32 cellular contexts compared by ENCODE assay signal in the genomic region with DNA sequence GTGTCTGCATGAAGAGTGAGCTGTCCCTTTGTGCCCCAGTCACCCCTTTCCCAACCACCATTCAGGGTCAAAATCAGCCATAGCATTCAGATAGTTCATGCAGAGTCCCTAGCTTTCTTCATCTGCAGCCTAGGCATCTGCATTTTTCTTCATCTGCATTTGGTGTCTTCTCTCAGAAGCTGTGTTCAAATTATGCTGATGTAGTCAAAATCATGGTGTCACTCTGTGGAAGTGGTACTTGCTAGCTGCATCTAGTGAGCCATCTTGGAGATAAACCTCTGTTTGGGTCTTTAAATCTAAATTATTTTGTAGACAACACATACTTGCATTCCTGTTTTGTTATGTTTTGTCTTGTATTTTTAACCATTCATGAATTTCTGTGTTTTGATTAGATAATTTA.
DNase-seq lines count a peak whose midpoint lies in the region; ATAC-seq, FAIRE-seq and TF ChIP-seq lines count a peak whose summit lies in the region.
"Had no signal": no experiment of that assay in that cellular context is flagged by ENCODE, and none has a peak within 500 bp of the region (broad histone marks: within the 10 kb centered on the region; RNA-seq: fewer than 3 reads in every experiment).

No MANE protein-coding gene starts in this region.

- H3K9ac ChIP-seq in HepG2 (ENCODE audit: insufficient read depth, low read depth, low read length), result no peak overlapping the region
- H3K9ac ChIP-seq: BLaER1; BLaER1 treated with 17β-estradiol and CSF1 and Interleukin-3, amounts not matched to agents 10 nM and 100 nM had no signal

- H3K4me1 ChIP-seq in HepG2 (ENCODE audit: insufficient read depth, low read length) (no peaks in the 10 kb centered on the region), right lobe of liver (no peaks in the 10 kb centered on the region), A549 (no peaks in the 10 kb centered on the region)
- H3K4me1 ChIP-seq: BE2C; BLaER1; BLaER1 treated with 17β-estradiol and CSF1 and Interleukin-3, amounts not matched to agents 10 nM and 100 nM; Caco-2 had no signal

- TF ChIP-seq EP300 in HepG2 (IDR thresholded peaks at IDR 0.05; ENCODE audit: low read depth in 2 of 2, low read length in 2 of 2) (no peak), HepG2 (CRISPR knock-in tag; IDR thresholded peaks at IDR 0.05; ENCODE audit: borderline replicate concordance) (no peak), A549 (IDR thresholded peaks at IDR 0.05) (no peak)

- no peak overlapping the region for H3K4me2 ChIP-seq in HepG2 (ENCODE audit: low read depth, low read length)
- no peak overlapping the region for H3K4me2 ChIP-seq in A549
- H3K4me2 ChIP-seq: BLaER1; BLaER1 treated with 17β-estradiol and CSF1 and Interleukin-3, amounts not matched to agents 10 nM and 100 nM had no signal

- in situ Hi-C loops in HepG2 (cut with HindIII; ENCODE audit: extremely low pct_ligation_motif_present, low pct_unique_long_range_greater_than_20kb), result no loop called here

- no peak overlapping the region for H3K4me3 ChIP-seq in HepG2 (replicated peaks in 1 of 3; ENCODE audit: insufficient read depth in 1 of 3, low read depth in 2 of 3, low read length in 3 of 3)
- H3K4me3 ChIP-seq in right lobe of liver, result no peak overlapping the region
- H3K4me3 ChIP-seq in A549, result no peak overlapping the region
- H3K4me3 ChIP-seq: BLaER1; BLaER1 treated with 17β-estradiol and CSF1 and Interleukin-3, amounts not matched to agents 10 nM and 100 nM had no signal

- TF ChIP-seq CTCF in HepG2 (CRISPR knock-in tag; IDR thresholded peaks at IDR 0.05) (no peak), right lobe of liver (IDR thresholded peaks at IDR 0.05) (no peak), A549 (IDR thresholded peaks at IDR 0.05) (no peak)

- no TSS peak for BruUV-seq in HepG2 (replicated peaks; lab: Mats Ljungman, UMichigan)

- TF ChIP-seq RAD21 in HepG2 (CRISPR knock-in tag; IDR thresholded peaks at IDR 0.05) (no peak), A549 (conservative IDR thresholded peaks at IDR 0.05 in 1 of 2, IDR thresholded peaks at IDR 0.05 in 1 of 2) (no peak)

- no peak overlapping the region for H3K27ac ChIP-seq in HepG2 (ENCODE audit: extremely low read length, insufficient read depth, low read length)
- no peak overlapping the region for H3K27ac ChIP-seq in right lobe of liver
- H3K27ac ChIP-seq in A549, result no peak overlapping the region
- H3K27ac ChIP-seq: 22Rv1; BLaER1; BLaER1 treated with 17β-estradiol and CSF1 and Interleukin-3, amounts not matched to agents 10 nM and 100 nM; C4-2B had no signal

- H3K36me3 ChIP-seq in HepG2 (replicated peaks in 1 of 2; ENCODE audit: control insufficient read depth in 1 of 2, insufficient read depth in 2 of 2, low read length in 2 of 2) (no peaks in the 10 kb centered on the region), right lobe of liver (no peaks in the 10 kb centered on the region)
- H3K36me3 ChIP-seq: BE2C; BLaER1; BLaER1 treated with 17β-estradiol and CSF1 and Interleukin-3, amounts not matched to agents 10 nM and 100 nM had no signal

- intact Hi-C loops in HepG2 (cut with micrococcal nuclease; ENCODE audit: unreplicated experiment) (no loop called here), right lobe of liver (cut with DNase I) (no loop called here)

- no peak for ATAC-seq in HepG2
- ATAC-seq in right lobe of liver, result no peak
- no peak for ATAC-seq in A549
- ATAC-seq in stimulated activated naive CD8-positive, alpha-beta T cell treated with anti-CD3 and anti-CD28 coated beads, Interleukin-15, Interleukin-2, amounts not matched to agents 100 U/mL and 50 U/mL, for 24 hours, result no peak
- no peak for ATAC-seq in HG03442 (IDR thresholded peaks at IDR 0.05; ENCODE audit: unreplicated experiment)
- ATAC-seq: CD8-positive, alpha-beta T cell had no signal

- POLR2A ChIA-PET in HepG2 (lab: Yijun Ruan, JAX), result no interaction called here
- POLR2A ChIA-PET in A549 (lab: Yijun Ruan, JAX), result no interaction called here

- no peak for TF ChIP-seq POLR2A in HepG2 (IDR thresholded peaks at IDR 0.05; ENCODE audit: insufficient read depth in 1 of 2, low read depth in 2 of 2, low read length in 2 of 2)
- TF ChIP-seq POLR2A in right lobe of liver (IDR thresholded peaks at IDR 0.05), result no peak
- no peak for TF ChIP-seq POLR2A in A549 (IDR thresholded peaks at IDR 0.05; ENCODE audit: low read length)
- no peak for TF ChIP-seq POLR2A in GM12891 (IDR thresholded peaks at IDR 0.05; ENCODE audit: low read depth, low read length)

- H3K9me3 ChIP-seq in HepG2 (ENCODE audit: low read length), result no peaks in the 10 kb centered on the region
- H3K9me3 ChIP-seq in right lobe of liver, result no peaks in the 10 kb centered on the region
- no peaks in the 10 kb centered on the region for H3K9me3 ChIP-seq in A549
- H3K9me3 ChIP-seq: BE2C; BLaER1; BLaER1 treated with 17β-estradiol and CSF1 and Interleukin-3, amounts not matched to agents 10 nM and 100 nM; Caco-2 had no signal

- no peaks in the 10 kb centered on the region for H3K27me3 ChIP-seq in HepG2 (ENCODE audit: control insufficient read depth in 1 of 2, insufficient read depth in 2 of 2, low read length in 2 of 2)
- no peaks in the 10 kb centered on the region for H3K27me3 ChIP-seq in right lobe of liver
- H3K27me3 ChIP-seq: BE2C; BLaER1; BLaER1 treated with 17β-estradiol and CSF1 and Interleukin-3, amounts not matched to agents 10 nM and 100 nM had no signal

- no peaks in the 10 kb centered on the region for H4K20me1 ChIP-seq in HepG2 (ENCODE audit: insufficient read depth, low read length)
- H4K20me1 ChIP-seq: BLaER1; BLaER1 treated with 17β-estradiol and CSF1 and Interleukin-3, amounts not matched to agents 10 nM and 100 nM had no signal

- FAIRE-seq in HepG2 (lab: Jason Lieb, UNC) (no peak), A549 (lab: Jason Lieb, UNC) (no peak), GM12891 (lab: Jason Lieb, UNC) (peak; percentile 71)
- FAIRE-seq: A204.1, D721Med had no signal

- DNase-seq in HepG2 (ENCODE audit: low spot score) (no peak), right lobe of liver (no peak), A549 (ENCODE audit: low read depth in 1 of 2, low spot score in 1 of 2) (no peak), GM12891 (ENCODE audit: insufficient read length, low spot score) (no peak)
- no peak for DNase-seq in stimulated activated naive CD8-positive, alpha-beta T cell treated with anti-CD3 and anti-CD28 coated beads, Interleukin-15, Interleukin-2, amounts not matched to agents 100 U/mL and 50 U/mL, for 24 hours
- DNase-seq: 8988T; ACHN; AML-193; BE2C; C1 segment of cervical spinal cord; Caco-2; Calu3; CD4-positive, alpha-beta memory T cell; CD4-positive, alpha-beta T cell; CD4-positive, CD25-positive, alpha-beta regulatory T cell; CD8-positive, alpha-beta memory T cell; CD8-positive, alpha-beta T cell; COR-L47; DMS 273 treated with DMSO at 0.1 percent for 48 hours; DMS153; DMS53; DMS79; DMS79 treated with DMSO at 0.1 percent for 48 hours; DND-41; EL had no signal

- CTCF ChIA-PET in HepG2 (lab: Yijun Ruan, JAX; ENCODE audit: low intra/inter-chr PET ratio, low total read pairs), result no interaction called here
- CTCF ChIA-PET in A549 (lab: Yijun Ruan, JAX), result no interaction called here

- no peaks in the 10 kb centered on the region for H3K79me2 ChIP-seq in HepG2 (ENCODE audit: insufficient read depth, low read length)

- no peak overlapping the region for H2AFZ ChIP-seq in HepG2 (ENCODE audit: low read length)

TF ChIP-seq in HepG2, 621 proteins besides CTCF, POLR2A, EP300 and RAD21:
- TF ChIP-seq, protein P1, sequence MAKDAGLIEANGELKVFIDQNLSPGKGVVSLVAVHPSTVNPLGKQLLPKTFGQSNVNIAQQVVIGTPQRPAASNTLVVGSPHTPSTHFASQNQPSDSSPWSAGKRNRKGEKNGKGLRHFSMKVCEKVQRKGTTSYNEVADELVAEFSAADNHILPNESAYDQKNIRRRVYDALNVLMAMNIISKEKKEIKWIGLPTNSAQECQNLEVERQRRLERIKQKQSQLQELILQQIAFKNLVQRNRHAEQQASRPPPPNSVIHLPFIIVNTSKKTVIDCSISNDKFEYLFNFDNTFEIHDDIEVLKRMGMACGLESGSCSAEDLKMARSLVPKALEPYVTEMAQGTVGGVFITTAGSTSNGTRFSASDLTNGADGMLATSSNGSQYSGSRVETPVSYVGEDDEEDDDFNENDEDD (CRISPR knock-in tag; IDR thresholded peaks at IDR 0.05; ENCODE audit: borderline replicate concordance), result no peak
- TF ChIP-seq MAFK (conservative IDR thresholded peaks at IDR 0.05 in 1 of 2, IDR thresholded peaks at IDR 0.05 in 1 of 2; ENCODE audit: low read length in 2 of 2) (peak; percentile 73 to 87), MAFF (IDR thresholded peaks at IDR 0.05; ENCODE audit: low read depth, low read length) (peak; percentile 83)

TF ChIP-seq in GM12891, 5 proteins besides CTCF, POLR2A, EP300 and RAD21:
- TF ChIP-seq POU2F2 (IDR thresholded peaks at IDR 0.05; ENCODE audit: low read depth, low read length) (no peak), TAF1 (IDR thresholded peaks at IDR 0.05; ENCODE audit: low read depth, low read length) (no peak), PAX5 (IDR thresholded peaks at IDR 0.05; ENCODE audit: insufficient read depth, low read length, severe bottlenecking) (no peak), POLR2AphosphoS5 (IDR thresholded peaks at IDR 0.05; ENCODE audit: low read depth, low read length) (no peak), SPI1 (IDR thresholded peaks at IDR 0.05; ENCODE audit: low read depth, low read length) (no peak)
